ENCODE assay signal across 1 cellular context in the genomic region with DNA sequence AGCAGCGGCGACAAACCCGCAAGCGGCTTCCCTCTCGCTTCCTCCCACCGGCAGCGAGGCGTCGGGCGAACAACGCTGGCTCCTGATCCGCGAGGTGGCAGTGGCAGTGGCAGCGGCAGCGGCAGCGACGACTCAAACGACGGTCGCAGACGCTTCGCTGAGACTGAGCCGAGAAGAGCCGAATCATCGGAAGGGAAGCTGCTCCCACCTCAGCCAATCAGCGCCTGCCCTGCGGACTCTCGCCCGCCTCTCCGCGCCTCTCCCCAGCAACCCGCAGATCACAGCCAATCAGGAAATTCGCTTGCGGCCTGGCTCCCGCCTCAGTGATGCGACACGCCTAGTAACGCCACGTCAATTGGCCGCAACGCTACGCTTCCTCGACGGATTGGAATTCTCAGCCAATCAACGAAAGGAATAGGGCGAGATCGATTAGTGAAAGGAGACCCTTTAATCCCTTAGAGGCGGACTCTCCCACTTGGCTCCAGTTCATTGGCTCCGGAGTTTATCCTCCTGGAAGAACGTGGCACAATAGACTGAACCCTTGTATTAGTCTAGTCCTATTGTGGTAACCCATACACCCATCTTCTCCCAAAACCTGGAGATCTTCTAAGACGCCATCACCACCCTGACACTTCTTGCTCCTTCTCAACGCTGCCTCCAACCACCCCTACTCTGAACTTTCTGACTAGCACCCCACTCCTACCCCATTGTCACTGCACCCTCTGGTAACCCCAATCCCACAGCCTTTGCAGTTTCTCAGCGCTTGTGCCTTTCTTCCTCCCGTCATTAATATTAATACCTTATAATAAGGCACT.
TF ChIP-seq lines count a peak whose summit lies in the region.

TSS of gene VCP (minus strand) at position 165 of the 815 bp plus-strand sequence. CDS start 272 bp downstream, outside the sequence.

TF ChIP-seq in WTC11, 78 proteins besides CTCF, POLR2A, EP300 and RAD21 (continued from another document and continues in another):
- TF ChIP-seq, protein P1, sequence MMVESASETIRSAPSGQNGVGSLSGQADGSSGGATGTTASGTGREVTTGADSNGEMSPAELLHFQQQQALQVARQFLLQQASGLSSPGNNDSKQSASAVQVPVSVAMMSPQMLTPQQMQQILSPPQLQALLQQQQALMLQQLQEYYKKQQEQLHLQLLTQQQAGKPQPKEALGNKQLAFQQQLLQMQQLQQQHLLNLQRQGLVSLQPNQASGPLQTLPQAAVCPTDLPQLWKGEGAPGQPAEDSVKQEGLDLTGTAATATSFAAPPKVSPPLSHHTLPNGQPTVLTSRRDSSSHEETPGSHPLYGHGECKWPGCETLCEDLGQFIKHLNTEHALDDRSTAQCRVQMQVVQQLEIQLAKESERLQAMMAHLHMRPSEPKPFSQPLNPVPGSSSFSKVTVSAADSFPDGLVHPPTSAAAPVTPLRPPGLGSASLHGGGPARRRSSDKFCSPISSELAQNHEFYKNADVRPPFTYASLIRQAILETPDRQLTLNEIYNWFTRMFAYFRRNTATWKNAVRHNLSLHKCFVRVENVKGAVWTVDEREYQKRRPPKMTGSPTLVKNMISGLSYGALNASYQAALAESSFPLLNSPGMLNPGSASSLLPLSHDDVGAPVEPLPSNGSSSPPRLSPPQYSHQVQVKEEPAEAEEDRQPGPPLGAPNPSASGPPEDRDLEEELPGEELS (CRISPR knock-in tag; IDR thresholded peaks at IDR 0.05), result no peak
- TF ChIP-seq, protein P2, sequence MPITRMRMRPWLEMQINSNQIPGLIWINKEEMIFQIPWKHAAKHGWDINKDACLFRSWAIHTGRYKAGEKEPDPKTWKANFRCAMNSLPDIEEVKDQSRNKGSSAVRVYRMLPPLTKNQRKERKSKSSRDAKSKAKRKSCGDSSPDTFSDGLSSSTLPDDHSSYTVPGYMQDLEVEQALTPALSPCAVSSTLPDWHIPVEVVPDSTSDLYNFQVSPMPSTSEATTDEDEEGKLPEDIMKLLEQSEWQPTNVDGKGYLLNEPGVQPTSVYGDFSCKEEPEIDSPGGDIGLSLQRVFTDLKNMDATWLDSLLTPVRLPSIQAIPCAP (CRISPR knock-in tag; IDR thresholded peaks at IDR 0.05), result no peak
- TF ChIP-seq, protein P3, sequence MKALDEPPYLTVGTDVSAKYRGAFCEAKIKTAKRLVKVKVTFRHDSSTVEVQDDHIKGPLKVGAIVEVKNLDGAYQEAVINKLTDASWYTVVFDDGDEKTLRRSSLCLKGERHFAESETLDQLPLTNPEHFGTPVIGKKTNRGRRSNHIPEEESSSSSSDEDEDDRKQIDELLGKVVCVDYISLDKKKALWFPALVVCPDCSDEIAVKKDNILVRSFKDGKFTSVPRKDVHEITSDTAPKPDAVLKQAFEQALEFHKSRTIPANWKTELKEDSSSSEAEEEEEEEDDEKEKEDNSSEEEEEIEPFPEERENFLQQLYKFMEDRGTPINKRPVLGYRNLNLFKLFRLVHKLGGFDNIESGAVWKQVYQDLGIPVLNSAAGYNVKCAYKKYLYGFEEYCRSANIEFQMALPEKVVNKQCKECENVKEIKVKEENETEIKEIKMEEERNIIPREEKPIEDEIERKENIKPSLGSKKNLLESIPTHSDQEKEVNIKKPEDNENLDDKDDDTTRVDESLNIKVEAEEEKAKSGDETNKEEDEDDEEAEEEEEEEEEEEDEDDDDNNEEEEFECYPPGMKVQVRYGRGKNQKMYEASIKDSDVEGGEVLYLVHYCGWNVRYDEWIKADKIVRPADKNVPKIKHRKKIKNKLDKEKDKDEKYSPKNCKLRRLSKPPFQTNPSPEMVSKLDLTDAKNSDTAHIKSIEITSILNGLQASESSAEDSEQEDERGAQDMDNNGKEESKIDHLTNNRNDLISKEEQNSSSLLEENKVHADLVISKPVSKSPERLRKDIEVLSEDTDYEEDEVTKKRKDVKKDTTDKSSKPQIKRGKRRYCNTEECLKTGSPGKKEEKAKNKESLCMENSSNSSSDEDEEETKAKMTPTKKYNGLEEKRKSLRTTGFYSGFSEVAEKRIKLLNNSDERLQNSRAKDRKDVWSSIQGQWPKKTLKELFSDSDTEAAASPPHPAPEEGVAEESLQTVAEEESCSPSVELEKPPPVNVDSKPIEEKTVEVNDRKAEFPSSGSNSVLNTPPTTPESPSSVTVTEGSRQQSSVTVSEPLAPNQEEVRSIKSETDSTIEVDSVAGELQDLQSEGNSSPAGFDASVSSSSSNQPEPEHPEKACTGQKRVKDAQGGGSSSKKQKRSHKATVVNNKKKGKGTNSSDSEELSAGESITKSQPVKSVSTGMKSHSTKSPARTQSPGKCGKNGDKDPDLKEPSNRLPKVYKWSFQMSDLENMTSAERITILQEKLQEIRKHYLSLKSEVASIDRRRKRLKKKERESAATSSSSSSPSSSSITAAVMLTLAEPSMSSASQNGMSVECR (CRISPR knock-in tag; IDR thresholded peaks at IDR 0.05; ENCODE audit: borderline replicate concordance), result 0 out of 2 replicates have a peak, but pooled peaks have one; percentile 16
- TF ChIP-seq ZNF416 (CRISPR knock-in tag; IDR thresholded peaks at IDR 0.05) (0 out of 2 replicates have a peak, but pooled peaks have one; percentile 59), E2F1 (CRISPR knock-in tag; IDR thresholded peaks at IDR 0.05) (no peak), TP53 (CRISPR knock-in tag; IDR thresholded peaks at IDR 0.05) (peak; percentile 52; the same call in 1 of the 2 replicates), GABPB1 (CRISPR knock-in tag; IDR thresholded peaks at IDR 0.05) (no peak), E2F5 (CRISPR knock-in tag; IDR thresholded peaks at IDR 0.05) (0 out of 2 replicates have a peak, but pooled peaks have one; percentile 50), GRHL2 (CRISPR knock-in tag; IDR thresholded peaks at IDR 0.05; ENCODE audit: insufficient replicate concordance, severe bottlenecking) (no peak), ZNF263 (CRISPR knock-in tag; IDR thresholded peaks at IDR 0.05; ENCODE audit: low read depth) (no peak), CREM (CRISPR knock-in tag; IDR thresholded peaks at IDR 0.05) (peak; percentile 45; the same call in 1 of the 2 replicates), NFATC4 (CRISPR knock-in tag; IDR thresholded peaks at IDR 0.05) (peak; percentile 43; the same call in 1 of the 2 replicates), ZNF317 (CRISPR knock-in tag; IDR thresholded peaks at IDR 0.05; ENCODE audit: borderline replicate concordance, low read depth) (no peak), IRF2 (CRISPR knock-in tag; IDR thresholded peaks at IDR 0.05; ENCODE audit: borderline replicate concordance, low read depth) (no peak), ZNF281 (CRISPR knock-in tag; IDR thresholded peaks at IDR 0.05) (no peak), SOX15 (CRISPR knock-in tag; IDR thresholded peaks at IDR 0.05) (no peak), ZNF423 (CRISPR knock-in tag; IDR thresholded peaks at IDR 0.05) (no peak), ESRRA (CRISPR knock-in tag; IDR thresholded peaks at IDR 0.05; ENCODE audit: borderline replicate concordance) (no peak), NR1H2 (CRISPR knock-in tag; IDR thresholded peaks at IDR 0.05) (no peak)
- TF ChIP-seq, protein P4, sequence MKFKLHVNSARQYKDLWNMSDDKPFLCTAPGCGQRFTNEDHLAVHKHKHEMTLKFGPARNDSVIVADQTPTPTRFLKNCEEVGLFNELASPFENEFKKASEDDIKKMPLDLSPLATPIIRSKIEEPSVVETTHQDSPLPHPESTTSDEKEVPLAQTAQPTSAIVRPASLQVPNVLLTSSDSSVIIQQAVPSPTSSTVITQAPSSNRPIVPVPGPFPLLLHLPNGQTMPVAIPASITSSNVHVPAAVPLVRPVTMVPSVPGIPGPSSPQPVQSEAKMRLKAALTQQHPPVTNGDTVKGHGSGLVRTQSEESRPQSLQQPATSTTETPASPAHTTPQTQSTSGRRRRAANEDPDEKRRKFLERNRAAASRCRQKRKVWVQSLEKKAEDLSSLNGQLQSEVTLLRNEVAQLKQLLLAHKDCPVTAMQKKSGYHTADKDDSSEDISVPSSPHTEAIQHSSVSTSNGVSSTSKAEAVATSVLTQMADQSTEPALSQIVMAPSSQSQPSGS (CRISPR knock-in tag; IDR thresholded peaks at IDR 0.05; ENCODE audit: borderline replicate concordance, low read depth), result no peak
- TF ChIP-seq, protein P5, sequence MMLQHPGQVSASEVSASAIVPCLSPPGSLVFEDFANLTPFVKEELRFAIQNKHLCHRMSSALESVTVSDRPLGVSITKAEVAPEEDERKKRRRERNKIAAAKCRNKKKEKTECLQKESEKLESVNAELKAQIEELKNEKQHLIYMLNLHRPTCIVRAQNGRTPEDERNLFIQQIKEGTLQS (CRISPR knock-in tag; conservative IDR thresholded peaks at IDR 0.05), result no peak
- TF ChIP-seq, protein P6, sequence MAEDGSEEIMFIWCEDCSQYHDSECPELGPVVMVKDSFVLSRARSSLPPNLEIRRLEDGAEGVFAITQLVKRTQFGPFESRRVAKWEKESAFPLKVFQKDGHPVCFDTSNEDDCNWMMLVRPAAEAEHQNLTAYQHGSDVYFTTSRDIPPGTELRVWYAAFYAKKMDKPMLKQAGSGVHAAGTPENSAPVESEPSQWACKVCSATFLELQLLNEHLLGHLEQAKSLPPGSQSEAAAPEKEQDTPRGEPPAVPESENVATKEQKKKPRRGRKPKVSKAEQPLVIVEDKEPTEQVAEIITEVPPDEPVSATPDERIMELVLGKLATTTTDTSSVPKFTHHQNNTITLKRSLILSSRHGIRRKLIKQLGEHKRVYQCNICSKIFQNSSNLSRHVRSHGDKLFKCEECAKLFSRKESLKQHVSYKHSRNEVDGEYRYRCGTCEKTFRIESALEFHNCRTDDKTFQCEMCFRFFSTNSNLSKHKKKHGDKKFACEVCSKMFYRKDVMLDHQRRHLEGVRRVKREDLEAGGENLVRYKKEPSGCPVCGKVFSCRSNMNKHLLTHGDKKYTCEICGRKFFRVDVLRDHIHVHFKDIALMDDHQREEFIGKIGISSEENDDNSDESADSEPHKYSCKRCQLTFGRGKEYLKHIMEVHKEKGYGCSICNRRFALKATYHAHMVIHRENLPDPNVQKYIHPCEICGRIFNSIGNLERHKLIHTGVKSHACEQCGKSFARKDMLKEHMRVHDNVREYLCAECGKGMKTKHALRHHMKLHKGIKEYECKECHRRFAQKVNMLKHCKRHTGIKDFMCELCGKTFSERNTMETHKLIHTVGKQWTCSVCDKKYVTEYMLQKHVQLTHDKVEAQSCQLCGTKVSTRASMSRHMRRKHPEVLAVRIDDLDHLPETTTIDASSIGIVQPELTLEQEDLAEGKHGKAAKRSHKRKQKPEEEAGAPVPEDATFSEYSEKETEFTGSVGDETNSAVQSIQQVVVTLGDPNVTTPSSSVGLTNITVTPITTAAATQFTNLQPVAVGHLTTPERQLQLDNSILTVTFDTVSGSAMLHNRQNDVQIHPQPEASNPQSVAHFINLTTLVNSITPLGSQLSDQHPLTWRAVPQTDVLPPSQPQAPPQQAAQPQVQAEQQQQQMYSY (CRISPR knock-in tag; IDR thresholded peaks at IDR 0.05), result no peak
- TF ChIP-seq, protein P7, sequence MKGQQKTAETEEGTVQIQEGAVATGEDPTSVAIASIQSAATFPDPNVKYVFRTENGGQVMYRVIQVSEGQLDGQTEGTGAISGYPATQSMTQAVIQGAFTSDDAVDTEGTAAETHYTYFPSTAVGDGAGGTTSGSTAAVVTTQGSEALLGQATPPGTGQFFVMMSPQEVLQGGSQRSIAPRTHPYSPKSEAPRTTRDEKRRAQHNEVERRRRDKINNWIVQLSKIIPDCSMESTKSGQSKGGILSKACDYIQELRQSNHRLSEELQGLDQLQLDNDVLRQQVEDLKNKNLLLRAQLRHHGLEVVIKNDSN (CRISPR knock-in tag; IDR thresholded peaks at IDR 0.05), result no peak
- TF ChIP-seq, protein P8, sequence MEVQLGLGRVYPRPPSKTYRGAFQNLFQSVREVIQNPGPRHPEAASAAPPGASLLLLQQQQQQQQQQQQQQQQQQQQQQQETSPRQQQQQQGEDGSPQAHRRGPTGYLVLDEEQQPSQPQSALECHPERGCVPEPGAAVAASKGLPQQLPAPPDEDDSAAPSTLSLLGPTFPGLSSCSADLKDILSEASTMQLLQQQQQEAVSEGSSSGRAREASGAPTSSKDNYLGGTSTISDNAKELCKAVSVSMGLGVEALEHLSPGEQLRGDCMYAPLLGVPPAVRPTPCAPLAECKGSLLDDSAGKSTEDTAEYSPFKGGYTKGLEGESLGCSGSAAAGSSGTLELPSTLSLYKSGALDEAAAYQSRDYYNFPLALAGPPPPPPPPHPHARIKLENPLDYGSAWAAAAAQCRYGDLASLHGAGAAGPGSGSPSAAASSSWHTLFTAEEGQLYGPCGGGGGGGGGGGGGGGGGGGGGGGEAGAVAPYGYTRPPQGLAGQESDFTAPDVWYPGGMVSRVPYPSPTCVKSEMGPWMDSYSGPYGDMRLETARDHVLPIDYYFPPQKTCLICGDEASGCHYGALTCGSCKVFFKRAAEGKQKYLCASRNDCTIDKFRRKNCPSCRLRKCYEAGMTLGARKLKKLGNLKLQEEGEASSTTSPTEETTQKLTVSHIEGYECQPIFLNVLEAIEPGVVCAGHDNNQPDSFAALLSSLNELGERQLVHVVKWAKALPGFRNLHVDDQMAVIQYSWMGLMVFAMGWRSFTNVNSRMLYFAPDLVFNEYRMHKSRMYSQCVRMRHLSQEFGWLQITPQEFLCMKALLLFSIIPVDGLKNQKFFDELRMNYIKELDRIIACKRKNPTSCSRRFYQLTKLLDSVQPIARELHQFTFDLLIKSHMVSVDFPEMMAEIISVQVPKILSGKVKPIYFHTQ (CRISPR knock-in tag; IDR thresholded peaks at IDR 0.05), result no peak
